ENCODE assay signal across 37 cellular contexts in genomic region chr18:867257-867656, GRCh38. TPM values are rescaled to one million over a fixed set of nuclear protein-coding genes. Genes with fewer than 3 reads are reported as not detected.
"Had no signal": no experiment of that assay in that cellular context is flagged by ENCODE, and none has a peak within 500 bp of the region (broad histone marks: within the 10 kb centered on the region; RNA-seq: fewer than 3 reads in every experiment).

No MANE protein-coding gene starts in this region.

- H3K27me3 ChIP-seq: MG63 had no signal

- H3K4me3 ChIP-seq: MG63 had no signal

- H3K36me3 ChIP-seq: MG63 had no signal

- H3K9me3 ChIP-seq: MG63 had no signal

- DNase-seq: Karpas-422, Kasumi-1, MG63, MM.1S, MV-4-11, NCI-H1048, NCI-H1092, NCI-H1092 treated with DMSO at 0.1 percent for 48 hours, NCI-H1105, NCI-H1105 treated with DMSO at 0.1 percent for 48 hours, NCI-H1417, NCI-H1417 treated with DMSO at 0.1 percent for 48 hours, NCI-H1436, NCI-H1436 treated with DMSO at 0.1 percent for 48 hours, NCI-H146, NCI-H1694, NCI-H1694 treated with DMSO at 0.1 percent for 48 hours, NCI-H187, NCI-H187 treated with DMSO at 0.1 percent for 48 hours, NCI-H1930, NCI-H2029, NCI-H2029 treated with DMSO at 0.1 percent for 48 hours, NCI-H2081, NCI-H2081 treated with DMSO at 0.1 percent for 48 hours, NCI-H2107, NCI-H2171, NCI-H2171 treated with DMSO at 0.1 percent for 48 hours, NCI-H2227 treated with DMSO at 0.1 percent for 48 hours, NCI-H226, NCI-H345, NCI-H446, NCI-H446 treated with DMSO at 0.1 percent for 48 hours, NCI-H510A, NCI-H510A treated with DMSO at 0.1 percent for 48 hours, NCI-H524 had no signal

RNA-seq across cellular contexts. Expression of gene ADCYAP1, which starts 37.4 kb away (rescaled TPM):
- total RNA-seq: LHCN-M2, MCF 10A had no signal
